Comparison of ENCODE assay signal across 8 cellular contexts in the genomic region with DNA sequence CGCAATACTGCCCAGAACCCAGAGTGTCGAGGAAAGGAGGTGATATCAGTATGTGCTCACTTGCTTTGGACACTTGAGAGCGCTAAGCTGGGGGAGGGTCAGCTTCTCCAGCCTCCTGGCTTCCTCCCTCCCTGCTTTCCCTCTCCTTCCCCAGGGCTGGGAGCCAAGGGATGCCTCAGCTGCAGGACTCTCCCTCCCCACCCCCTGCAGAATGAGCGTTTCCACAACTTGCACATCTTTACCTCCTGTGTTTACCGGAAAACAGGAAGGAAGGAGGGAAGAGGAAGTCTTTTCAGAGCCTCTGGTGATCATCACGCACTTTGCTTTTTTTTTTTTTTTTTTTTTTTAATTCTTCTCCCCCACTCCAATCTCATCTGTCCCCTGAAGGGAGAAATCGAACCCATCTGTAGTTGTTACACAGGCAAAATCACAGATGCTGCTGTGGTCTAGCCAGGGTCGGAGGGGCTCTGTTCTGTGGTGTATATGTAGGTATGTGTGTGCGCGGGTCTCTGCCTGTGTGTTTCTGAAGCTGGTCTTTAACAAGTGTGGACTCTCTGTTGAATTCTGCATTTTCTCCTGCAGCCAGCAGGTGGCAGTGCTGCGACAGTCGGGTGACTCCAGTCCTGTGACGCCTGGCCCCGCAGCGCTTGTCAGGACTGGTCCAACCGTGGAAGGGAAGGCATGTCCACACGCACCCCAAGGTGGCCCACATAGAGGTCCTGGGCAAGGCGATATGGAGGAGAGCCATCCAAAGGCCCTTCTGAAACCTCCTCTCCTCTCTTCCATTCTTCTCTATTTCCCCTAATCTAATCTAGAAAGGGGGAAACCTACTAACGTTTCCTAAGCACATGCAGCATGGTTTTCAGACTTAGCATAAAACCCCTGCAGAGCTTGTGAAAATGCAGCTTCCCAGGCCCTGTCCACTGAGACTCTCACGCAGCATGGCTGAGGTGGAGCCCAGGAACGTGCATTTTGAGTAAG.
DNase-seq lines count a peak whose midpoint lies in the region; ATAC-seq and TF ChIP-seq lines count a peak whose summit lies in the region.

No MANE protein-coding gene starts in this region.

- no peak overlapping the region for H3K27ac ChIP-seq in right lobe of liver

- peak; percentile 1 to 83 (median 52) for DNase-seq in C1 segment of cervical spinal cord (lab: John Stamatoyannopoulos, UW)
- peak; percentile 75 for DNase-seq in HK-2 (ENCODE audit: unreplicated experiment)
- DNase-seq in NCI-H82 treated with DMSO at 0.1 percent for 48 hours (lab: John Stamatoyannopoulos, UW; ENCODE audit: unreplicated experiment) = peak; percentile 66
- peak; percentile 67 to 69 for DNase-seq in activated CD4-positive, alpha-beta T cell treated with anti-CD3 and anti-CD28 coated beads, Interleukin-2, amount 50 U/mL, for 4 hours
- peak; percentile 81 to 91 for DNase-seq in dermis microvascular lymphatic vessel endothelial cell (ENCODE audit: low read depth in 2 of 2)
- peak; percentile 83 to 85 (median 83) for DNase-seq in right lobe of liver
- DNase-seq in stimulated activated CD4-positive, alpha-beta T cell treated with anti-CD3 and anti-CD28 coated beads, TNF-alpha, amount 100 ng/mL, for 48 hours (ENCODE audit: low read depth in 3 of 3) = peak; percentile 52 to 62 (median 61)

- H3K4me1 ChIP-seq in right lobe of liver = peaks cover 0 to 6% (median 2%) of the 10 kb centered on the region in 4 donors

- peak; percentile 96 for ATAC-seq in GM19351 (IDR thresholded peaks at IDR 0.05; ENCODE audit: unreplicated experiment)
- peak; percentile 95 to 99 (median 97) for ATAC-seq in right lobe of liver

- intact Hi-C loops in right lobe of liver (cut with DNase I) = loop anchor here (5.0 kb wide), 1 partner anchor 259 kb away; the partner anchor contains the start of gene PLXNA4 (in 2 of the 2)

- peak; percentile 84 to 92 (median 86) for TF ChIP-seq CTCF in right lobe of liver (IDR thresholded peaks at IDR 0.05)

- no peaks in the 10 kb centered on the region for H3K36me3 ChIP-seq in right lobe of liver

- 4% methylated on average over 9 of the region's 21 CpGs for WGBS in right lobe of liver (ENCODE audit: insufficient coverage, low coverage, low lambda C conversion rate, missing lambda C conversion rate)

- H3K27me3 ChIP-seq in right lobe of liver = no peaks in the 10 kb centered on the region

- no peaks in the 10 kb centered on the region for H3K9me3 ChIP-seq in right lobe of liver

- no peak for TF ChIP-seq POLR2A in right lobe of liver (IDR thresholded peaks at IDR 0.05)

- H3K4me3 ChIP-seq in right lobe of liver = no peak overlapping the region
